ENCODE assay signal across 1 cellular context in the genomic region with DNA sequence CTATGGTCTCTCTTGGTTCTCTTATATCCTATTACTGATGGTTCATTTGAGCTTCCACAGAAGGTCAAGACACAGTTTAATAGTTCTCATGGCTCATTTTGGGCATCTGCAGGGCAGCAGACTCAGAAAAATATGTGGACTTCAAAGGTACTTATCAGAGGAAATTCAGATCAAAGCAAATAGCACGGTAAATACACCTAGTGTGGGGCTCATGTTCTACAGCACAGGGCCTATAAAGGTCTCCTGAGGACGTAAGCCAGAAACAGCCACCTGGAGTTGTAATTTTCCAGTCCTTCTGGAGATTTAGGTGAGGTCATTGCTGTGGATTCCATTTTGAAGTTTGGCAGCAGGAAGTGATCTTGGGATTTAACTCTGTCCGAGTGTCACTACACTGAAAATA.
TF ChIP-seq lines count a peak whose summit lies in the region.

No MANE protein-coding gene starts in this region.

TF ChIP-seq in HepG2, 621 proteins besides CTCF, POLR2A, EP300 and RAD21 (continued from another document):
- TF ChIP-seq, protein P1, sequence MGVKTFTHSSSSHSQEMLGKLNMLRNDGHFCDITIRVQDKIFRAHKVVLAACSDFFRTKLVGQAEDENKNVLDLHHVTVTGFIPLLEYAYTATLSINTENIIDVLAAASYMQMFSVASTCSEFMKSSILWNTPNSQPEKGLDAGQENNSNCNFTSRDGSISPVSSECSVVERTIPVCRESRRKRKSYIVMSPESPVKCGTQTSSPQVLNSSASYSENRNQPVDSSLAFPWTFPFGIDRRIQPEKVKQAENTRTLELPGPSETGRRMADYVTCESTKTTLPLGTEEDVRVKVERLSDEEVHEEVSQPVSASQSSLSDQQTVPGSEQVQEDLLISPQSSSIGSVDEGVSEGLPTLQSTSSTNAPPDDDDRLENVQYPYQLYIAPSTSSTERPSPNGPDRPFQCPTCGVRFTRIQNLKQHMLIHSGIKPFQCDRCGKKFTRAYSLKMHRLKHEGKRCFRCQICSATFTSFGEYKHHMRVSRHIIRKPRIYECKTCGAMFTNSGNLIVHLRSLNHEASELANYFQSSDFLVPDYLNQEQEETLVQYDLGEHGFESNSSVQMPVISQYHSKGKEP (CRISPR knock-in tag; IDR thresholded peaks at IDR 0.05): no peak
- TF ChIP-seq, protein P2, sequence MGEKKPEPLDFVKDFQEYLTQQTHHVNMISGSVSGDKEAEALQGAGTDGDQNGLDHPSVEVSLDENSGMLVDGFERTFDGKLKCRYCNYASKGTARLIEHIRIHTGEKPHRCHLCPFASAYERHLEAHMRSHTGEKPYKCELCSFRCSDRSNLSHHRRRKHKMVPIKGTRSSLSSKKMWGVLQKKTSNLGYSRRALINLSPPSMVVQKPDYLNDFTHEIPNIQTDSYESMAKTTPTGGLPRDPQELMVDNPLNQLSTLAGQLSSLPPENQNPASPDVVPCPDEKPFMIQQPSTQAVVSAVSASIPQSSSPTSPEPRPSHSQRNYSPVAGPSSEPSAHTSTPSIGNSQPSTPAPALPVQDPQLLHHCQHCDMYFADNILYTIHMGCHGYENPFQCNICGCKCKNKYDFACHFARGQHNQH (CRISPR knock-in tag; IDR thresholded peaks at IDR 0.05): peak; percentile 59; the same call in 1 of the 2 replicates
- peak; percentile 68; the same call in 1 of the 2 replicates for TF ChIP-seq CREM (IDR thresholded peaks at IDR 0.05)
- no peak for TF ChIP-seq CREM (CRISPR knock-in tag; IDR thresholded peaks at IDR 0.05)
- TF ChIP-seq, protein P3, sequence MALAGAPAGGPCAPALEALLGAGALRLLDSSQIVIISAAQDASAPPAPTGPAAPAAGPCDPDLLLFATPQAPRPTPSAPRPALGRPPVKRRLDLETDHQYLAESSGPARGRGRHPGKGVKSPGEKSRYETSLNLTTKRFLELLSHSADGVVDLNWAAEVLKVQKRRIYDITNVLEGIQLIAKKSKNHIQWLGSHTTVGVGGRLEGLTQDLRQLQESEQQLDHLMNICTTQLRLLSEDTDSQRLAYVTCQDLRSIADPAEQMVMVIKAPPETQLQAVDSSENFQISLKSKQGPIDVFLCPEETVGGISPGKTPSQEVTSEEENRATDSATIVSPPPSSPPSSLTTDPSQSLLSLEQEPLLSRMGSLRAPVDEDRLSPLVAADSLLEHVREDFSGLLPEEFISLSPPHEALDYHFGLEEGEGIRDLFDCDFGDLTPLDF (CRISPR knock-in tag; IDR thresholded peaks at IDR 0.05): no peak
- peak; percentile 51; the same call in 1 of the 2 replicates for TF ChIP-seq JUND (CRISPR knock-in tag; IDR thresholded peaks at IDR 0.05)
- peak; percentile 33; the same call in 1 of the 2 replicates for TF ChIP-seq FOXK1 (CRISPR knock-in tag; IDR thresholded peaks at IDR 0.05; ENCODE audit: borderline replicate concordance, low read depth)
- peak; percentile 61; the same call in 1 of the 2 replicates for TF ChIP-seq ZNF331 (CRISPR knock-in tag; IDR thresholded peaks at IDR 0.05)
- TF ChIP-seq ZNF12 (CRISPR knock-in tag; IDR thresholded peaks at IDR 0.05): 0 out of 2 replicates have a peak, but pooled peaks have one; percentile 36
- no peak for TF ChIP-seq TMF1 (CRISPR knock-in tag; IDR thresholded peaks at IDR 0.05; ENCODE audit: low read depth)
- no peak for TF ChIP-seq KLF13 (CRISPR knock-in tag; IDR thresholded peaks at IDR 0.05)
- TF ChIP-seq, protein P4, sequence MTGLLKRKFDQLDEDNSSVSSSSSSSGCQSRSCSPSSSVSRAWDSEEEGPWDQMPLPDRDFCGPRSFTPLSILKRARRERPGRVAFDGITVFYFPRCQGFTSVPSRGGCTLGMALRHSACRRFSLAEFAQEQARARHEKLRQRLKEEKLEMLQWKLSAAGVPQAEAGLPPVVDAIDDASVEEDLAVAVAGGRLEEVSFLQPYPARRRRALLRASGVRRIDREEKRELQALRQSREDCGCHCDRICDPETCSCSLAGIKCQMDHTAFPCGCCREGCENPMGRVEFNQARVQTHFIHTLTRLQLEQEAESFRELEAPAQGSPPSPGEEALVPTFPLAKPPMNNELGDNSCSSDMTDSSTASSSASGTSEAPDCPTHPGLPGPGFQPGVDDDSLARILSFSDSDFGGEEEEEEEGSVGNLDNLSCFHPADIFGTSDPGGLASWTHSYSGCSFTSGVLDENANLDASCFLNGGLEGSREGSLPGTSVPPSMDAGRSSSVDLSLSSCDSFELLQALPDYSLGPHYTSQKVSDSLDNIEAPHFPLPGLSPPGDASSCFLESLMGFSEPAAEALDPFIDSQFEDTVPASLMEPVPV (CRISPR knock-in tag; IDR thresholded peaks at IDR 0.05): no peak
- TF ChIP-seq NR2F6 (IDR thresholded peaks at IDR 0.05): peak; percentile 46
- peak; percentile 81 for TF ChIP-seq NR2F6 (CRISPR knock-in tag; IDR thresholded peaks at IDR 0.05)
- TF ChIP-seq ZNF264 (CRISPR knock-in tag; IDR thresholded peaks at IDR 0.05): peak; percentile 73; the same call in 1 of the 2 replicates
- 0 out of 2 replicates have a peak, but pooled peaks have one; percentile 35 for TF ChIP-seq HDAC1 (CRISPR knock-in tag; IDR thresholded peaks at IDR 0.05)
- TF ChIP-seq RXRA (CRISPR knock-in tag; IDR thresholded peaks at IDR 0.05): peak; percentile 91; the same call in 1 of the 2 replicates
- no peak for TF ChIP-seq ZNF441 (CRISPR knock-in tag; IDR thresholded peaks at IDR 0.05; ENCODE audit: borderline replicate concordance)
- no peak for TF ChIP-seq ZNF570 (CRISPR knock-in tag; IDR thresholded peaks at IDR 0.05; ENCODE audit: borderline replicate concordance)
- TF ChIP-seq TEAD3 (CRISPR knock-in tag; optimal IDR thresholded peaks at IDR 0.05; ENCODE audit: borderline replicate concordance): peak; percentile 89
- TF ChIP-seq, protein P5, sequence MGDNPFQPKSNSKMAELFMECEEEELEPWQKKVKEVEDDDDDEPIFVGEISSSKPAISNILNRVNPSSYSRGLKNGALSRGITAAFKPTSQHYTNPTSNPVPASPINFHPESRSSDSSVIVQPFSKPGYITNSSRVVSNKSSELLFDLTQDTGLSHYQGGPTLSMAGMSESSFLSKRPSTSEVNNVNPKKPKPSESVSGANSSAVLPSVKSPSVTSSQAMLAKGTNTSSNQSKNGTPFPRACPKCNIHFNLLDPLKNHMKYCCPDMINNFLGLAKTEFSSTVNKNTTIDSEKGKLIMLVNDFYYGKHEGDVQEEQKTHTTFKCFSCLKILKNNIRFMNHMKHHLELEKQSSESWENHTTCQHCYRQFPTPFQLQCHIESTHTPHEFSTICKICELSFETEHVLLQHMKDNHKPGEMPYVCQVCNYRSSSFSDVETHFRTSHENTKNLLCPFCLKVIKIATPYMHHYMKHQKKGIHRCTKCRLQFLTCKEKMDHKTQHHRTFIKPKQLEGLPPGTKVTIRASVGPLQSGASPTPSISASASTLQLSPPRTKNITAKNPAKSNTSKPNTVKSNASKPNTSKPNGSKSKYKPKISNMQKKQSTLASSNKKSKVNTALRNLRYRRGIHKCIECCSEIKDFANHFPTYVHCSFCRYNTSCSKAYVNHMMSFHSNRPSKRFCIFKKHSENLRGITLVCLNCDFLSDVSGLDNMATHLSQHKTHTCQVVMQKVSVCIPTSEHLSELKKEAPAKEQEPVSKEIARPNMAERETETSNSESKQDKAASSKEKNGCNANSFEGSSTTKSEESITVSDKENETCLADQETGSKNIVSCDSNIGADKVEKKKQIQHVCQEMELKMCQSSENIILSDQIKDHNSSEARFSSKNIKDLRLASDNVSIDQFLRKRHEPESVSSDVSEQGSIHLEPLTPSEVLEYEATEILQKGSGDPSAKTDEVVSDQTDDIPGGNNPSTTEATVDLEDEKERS (CRISPR knock-in tag; IDR thresholded peaks at IDR 0.05): no peak
- TF ChIP-seq ZNF776 (CRISPR knock-in tag; IDR thresholded peaks at IDR 0.05): no peak
- TF ChIP-seq ESRRA (CRISPR knock-in tag; IDR thresholded peaks at IDR 0.05; ENCODE audit: low read depth): no peak
- 0 out of 2 replicates have a peak, but pooled peaks have one; percentile 23 for TF ChIP-seq ZKSCAN8 (CRISPR knock-in tag; IDR thresholded peaks at IDR 0.05; ENCODE audit: borderline replicate concordance)
- peak; percentile 57 for TF ChIP-seq FOSL2 (CRISPR knock-in tag; IDR thresholded peaks at IDR 0.05)
- TF ChIP-seq MBD4 (IDR thresholded peaks at IDR 0.05; ENCODE audit: borderline replicate concordance, low read length): peak; percentile 64; the same call in 1 of the 2 replicates
- TF ChIP-seq ZNF780A (CRISPR knock-in tag; IDR thresholded peaks at IDR 0.05): no peak
- TF ChIP-seq IRF2 (CRISPR knock-in tag; IDR thresholded peaks at IDR 0.05): peak; percentile 60
- TF ChIP-seq PHB2 (IDR thresholded peaks at IDR 0.05; ENCODE audit: partially characterized antibody): no peak
- TF ChIP-seq, protein P6, sequence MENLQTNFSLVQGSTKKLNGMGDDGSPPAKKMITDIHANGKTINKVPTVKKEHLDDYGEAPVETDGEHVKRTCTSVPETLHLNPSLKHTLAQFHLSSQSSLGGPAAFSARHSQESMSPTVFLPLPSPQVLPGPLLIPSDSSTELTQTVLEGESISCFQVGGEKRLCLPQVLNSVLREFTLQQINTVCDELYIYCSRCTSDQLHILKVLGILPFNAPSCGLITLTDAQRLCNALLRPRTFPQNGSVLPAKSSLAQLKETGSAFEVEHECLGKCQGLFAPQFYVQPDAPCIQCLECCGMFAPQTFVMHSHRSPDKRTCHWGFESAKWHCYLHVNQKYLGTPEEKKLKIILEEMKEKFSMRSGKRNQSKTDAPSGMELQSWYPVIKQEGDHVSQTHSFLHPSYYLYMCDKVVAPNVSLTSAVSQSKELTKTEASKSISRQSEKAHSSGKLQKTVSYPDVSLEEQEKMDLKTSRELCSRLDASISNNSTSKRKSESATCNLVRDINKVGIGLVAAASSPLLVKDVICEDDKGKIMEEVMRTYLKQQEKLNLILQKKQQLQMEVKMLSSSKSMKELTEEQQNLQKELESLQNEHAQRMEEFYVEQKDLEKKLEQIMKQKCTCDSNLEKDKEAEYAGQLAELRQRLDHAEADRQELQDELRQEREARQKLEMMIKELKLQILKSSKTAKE (CRISPR knock-in tag; IDR thresholded peaks at IDR 0.05; ENCODE audit: borderline replicate concordance): no peak; the same call in 1 of the 2 replicates
- no peak for TF ChIP-seq HNRNPLL (IDR thresholded peaks at IDR 0.05; ENCODE audit: low read depth, low read length, poor library complexity, severe bottlenecking)
- TF ChIP-seq CENPT (CRISPR knock-in tag; IDR thresholded peaks at IDR 0.05; ENCODE audit: low read depth): no peak
- TF ChIP-seq ZFX (CRISPR knock-in tag; IDR thresholded peaks at IDR 0.05; ENCODE audit: low read depth): peak; percentile 55; the same call in 1 of the 2 replicates
- TF ChIP-seq GATAD1 (CRISPR knock-in tag; IDR thresholded peaks at IDR 0.05): no peak
- TF ChIP-seq ZNF709 (CRISPR knock-in tag; IDR thresholded peaks at IDR 0.05): no peak
- TF ChIP-seq ZNF790 (CRISPR knock-in tag; IDR thresholded peaks at IDR 0.05; ENCODE audit: borderline replicate concordance): no peak
- TF ChIP-seq REPIN1 (CRISPR knock-in tag; IDR thresholded peaks at IDR 0.05; ENCODE audit: borderline replicate concordance, low read depth): 0 out of 2 replicates have a peak, but pooled peaks have one; percentile 35
- TF ChIP-seq SIX1 (CRISPR knock-in tag; IDR thresholded peaks at IDR 0.05; ENCODE audit: borderline replicate concordance): peak; percentile 76; the same call in 1 of the 2 replicates
- TF ChIP-seq SMAD3 (CRISPR knock-in tag; IDR thresholded peaks at IDR 0.05): 0 out of 2 replicates have a peak, but pooled peaks have one; percentile 63
- no peak for TF ChIP-seq ZMYM2 (CRISPR knock-in tag; IDR thresholded peaks at IDR 0.05)
- TF ChIP-seq MAZ (IDR thresholded peaks at IDR 0.05; ENCODE audit: borderline replicate concordance, low read depth, low read length): no peak
- no peak for TF ChIP-seq MAZ (CRISPR knock-in tag; IDR thresholded peaks at IDR 0.05; ENCODE audit: low read depth)
- TF ChIP-seq NCOA1 (CRISPR knock-in tag; IDR thresholded peaks at IDR 0.05): peak; percentile 93
- TF ChIP-seq RAD51 (IDR thresholded peaks at IDR 0.05; ENCODE audit: borderline replicate concordance): no peak
- TF ChIP-seq HES4 (CRISPR knock-in tag; IDR thresholded peaks at IDR 0.05; ENCODE audit: borderline replicate concordance): no peak
TF ChIP-seq in HepG2: peak in this region for 126.
